In genomic region chr3:23760325-23760724, GRCh38 we compare ENCODE assay signal across 1 cellular context.
TF ChIP-seq lines count a peak whose summit lies in the region.

No MANE protein-coding gene starts in this region.

TF ChIP-seq in GM12878, 131 proteins besides CTCF, POLR2A, EP300 and RAD21 (continued from another document):
- TF ChIP-seq NKRF (conservative IDR thresholded peaks at IDR 0.05) (no peak), IRF4 (IDR thresholded peaks at IDR 0.05; ENCODE audit: low read depth, low read length) (no peak), CBX5 (IDR thresholded peaks at IDR 0.05; ENCODE audit: low read depth) (no peak), ZNF207 (IDR thresholded peaks at IDR 0.05; ENCODE audit: borderline replicate concordance) (no peak), SMC3 (IDR thresholded peaks at IDR 0.05; ENCODE audit: borderline replicate concordance, low read length) (peak; percentile 23; the same call in 1 of the 2 replicates), SIN3A (IDR thresholded peaks at IDR 0.05; ENCODE audit: low read depth, low read length) (no peak), CBX3 (IDR thresholded peaks at IDR 0.05; ENCODE audit: borderline replicate concordance, low read depth) (no peak), NRF1 (conservative IDR thresholded peaks at IDR 0.05; ENCODE audit: low read depth, low read length) (no peak), SMAD1 (IDR thresholded peaks at IDR 0.05; ENCODE audit: low read depth, partially characterized antibody) (no peak), NR2C1 (IDR thresholded peaks at IDR 0.05) (no peak), GATAD2B (conservative IDR thresholded peaks at IDR 0.05; ENCODE audit: low read depth) (no peak)
